In the genomic region with DNA sequence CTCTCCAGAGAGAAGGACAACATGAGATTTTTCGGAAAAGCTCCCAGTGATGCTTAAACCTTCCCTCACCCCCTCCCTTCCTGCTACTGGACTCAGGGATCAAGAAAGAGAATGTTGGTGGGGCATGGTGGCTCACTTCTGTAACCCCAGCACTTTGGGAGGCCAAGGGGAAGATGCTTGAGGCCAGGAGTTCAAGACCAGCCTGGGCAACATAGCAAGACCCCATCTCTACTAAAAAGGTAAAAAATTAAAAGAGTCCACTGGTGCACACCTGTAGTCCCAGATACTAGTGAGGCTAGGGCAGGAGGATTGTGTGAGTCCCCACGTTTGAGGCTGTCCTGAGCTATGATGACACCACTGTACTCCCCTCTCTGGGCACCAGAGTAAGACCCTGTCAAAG, we compare ENCODE assay signal across 17 cellular contexts.
"Had no signal": no experiment of that assay in that cellular context is flagged by ENCODE, and none has a peak within 500 bp of the region (broad histone marks: within the 10 kb centered on the region; RNA-seq: fewer than 3 reads in every experiment).

No MANE protein-coding gene starts in this region.

- H3K36me3 ChIP-seq: adrenal gland, esophagus muscularis mucosa, heart right ventricle, left ventricle myocardium inferior, spleen, upper lobe of right lung had no signal

- H3K9me3 ChIP-seq: adrenal gland, esophagus muscularis mucosa, left ventricle myocardium inferior, upper lobe of right lung had no signal

- H3K4me3 ChIP-seq: adrenal gland, esophagus muscularis mucosa, heart right ventricle, left ventricle myocardium inferior, spleen, upper lobe of right lung had no signal

- H3K4me1 ChIP-seq: adrenal gland, upper lobe of right lung had no signal

- DNase-seq: activated CD4-positive, alpha-beta T cell treated with anti-CD3 and anti-CD28 coated beads, Interleukin-2, amount 10 ng/mL, durations not matched to agents 24 days and 14 days; activated CD4-positive, CD25-positive, alpha-beta regulatory T cell; activated CD8-positive, alpha-beta memory T cell treated with anti-CD3 and anti-CD28 coated beads for 24 hours; activated CD8-positive, alpha-beta memory T cell treated with anti-CD3 and anti-CD28 coated beads, Interleukin-2, amount 50 U/mL, for 48 hours; activated effector memory CD4-positive, alpha-beta T cell treated with anti-CD3 and anti-CD28 coated beads, Interleukin-2, amount 50 U/mL, for 16 hours; activated T-cell treated with anti-CD3 and anti-CD28 coated beads, Interleukin-2, amount 50 U/mL, for 48 hours; cerebellar nuclear complex; effector memory CD4-positive, alpha-beta T cell; heart right ventricle; left ventricle myocardium inferior; mammary epithelial cell; midbrain; spleen; stimulated activated naive B cell treated with anti-CD40 and anti-IgM and Interleukin-4, amounts not matched to agents 10 μg/mL and 1 μg/mL and 100 μg/mL, for 72 hours; upper lobe of right lung had no signal

- H3K27me3 ChIP-seq: adrenal gland, esophagus muscularis mucosa, spleen, upper lobe of right lung had no signal

- H3K27ac ChIP-seq: adrenal gland, heart right ventricle, left ventricle myocardium inferior, spleen, upper lobe of right lung had no signal
